8 cellular contexts compared by ENCODE assay signal in the genomic region with DNA sequence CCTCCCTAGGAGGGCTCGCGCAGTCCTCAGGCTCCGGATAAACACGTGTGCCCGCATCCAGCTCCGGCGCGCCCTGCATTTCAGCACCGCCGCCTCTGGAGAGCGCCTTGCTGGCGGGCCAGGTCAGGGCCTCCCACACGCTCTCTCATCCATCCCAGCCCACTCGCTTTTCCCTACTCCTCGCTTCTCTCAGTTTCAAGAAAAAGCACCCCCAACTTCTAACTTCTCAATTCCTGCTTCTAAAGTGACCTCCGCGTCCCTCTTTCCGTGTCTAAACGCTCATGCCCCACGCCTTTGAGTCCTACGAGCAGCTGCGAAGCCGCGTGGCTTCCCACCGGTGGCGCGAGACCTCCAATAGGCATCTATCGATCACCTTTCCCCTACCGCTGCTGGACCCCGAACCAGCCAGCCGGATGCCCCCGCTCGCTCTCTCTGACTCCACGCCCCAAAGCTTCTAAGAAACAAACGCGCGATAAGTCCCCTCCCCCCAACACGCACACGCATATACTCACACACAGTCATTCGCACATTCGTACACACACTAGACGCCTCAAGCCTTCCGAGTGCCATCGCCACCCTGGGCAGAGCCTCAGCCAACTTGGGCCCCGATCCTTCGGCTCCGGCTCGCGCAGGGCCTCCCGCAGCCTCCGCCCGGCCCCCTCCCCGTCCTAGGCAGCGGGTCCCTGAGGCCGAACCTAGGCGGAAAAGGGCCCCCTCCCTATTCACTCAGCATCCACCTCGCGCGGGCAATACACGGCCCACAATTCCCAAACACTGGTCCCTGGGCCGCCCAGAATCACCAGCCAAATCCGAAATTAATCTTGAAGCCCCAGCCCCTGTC. TPM values are rescaled to one million over a fixed set of nuclear protein-coding genes. Genes with fewer than 3 reads are reported as not detected.
DNase-seq lines count a peak whose midpoint lies in the region; ATAC-seq and TF ChIP-seq lines count a peak whose summit lies in the region.

No MANE protein-coding gene starts in this region.

- H3K9me3 ChIP-seq in WERI-Rb-1 (ENCODE audit: severe bottlenecking): no peaks in the 10 kb centered on the region

- ATAC-seq in GM21390 (IDR thresholded peaks at IDR 0.05; ENCODE audit: unreplicated experiment): no peak

- H3K27ac ChIP-seq in WERI-Rb-1: no peak overlapping the region

- TF ChIP-seq CTCF in AG10803 (conservative IDR thresholded peaks at IDR 0.05; ENCODE audit: low read length) (no peak), WERI-Rb-1 (IDR thresholded peaks at IDR 0.05; ENCODE audit: low read depth, low read length) (peak; percentile 37; the same call in 1 of the 2 replicates)

- peak; percentile 39 for DNase-seq in AG10803 (ENCODE audit: low read depth)
- DNase-seq in KBM-7: peak; percentile 28
- DNase-seq in WERI-Rb-1: peak; percentile 58
- DNase-seq in dermis blood vessel endothelial cell: peak; percentile 70
- peak; percentile 95 for DNase-seq in left kidney (ENCODE audit: low read depth, low spot score)
- peak; percentile 55 for DNase-seq in stimulated activated CD4-positive, alpha-beta T cell treated with anti-CD3 and anti-CD28 coated beads, Interleukin-15, amount 100 ng/mL, for 24 hours
- DNase-seq in SKM-1 (lab: John Stamatoyannopoulos, UW; ENCODE audit: unreplicated experiment): no peak

- in situ Hi-C loops in KBM-7 (cut with MboI; ENCODE audit: low pct_unique_long_range_greater_than_20kb, low sequenced_read_pairs): no loop called here

- no peaks in the 10 kb centered on the region for H3K36me3 ChIP-seq in WERI-Rb-1

- H3K27me3 ChIP-seq in WERI-Rb-1 (ENCODE audit: insufficient read depth, low read depth, severe bottlenecking): peaks cover 14% of the 10 kb centered on the region

- no peak overlapping the region; the same call in none of the 2 replicates for H3K4me3 ChIP-seq in AG10803 (ENCODE audit: low read length)
- H3K4me3 ChIP-seq in WERI-Rb-1 (ENCODE audit: low read depth, low read length): peak overlapping the region; percentile 54

RNA-seq across cellular contexts. Expression of a gene that starts 1.1 kb away (rescaled TPM):
- total RNA-seq in dermis blood vessel endothelial cell: 0.28 and 0.68 TPM in 2 replicates

RNA-seq across cellular contexts. Expression of a gene that starts 55.2 kb away (rescaled TPM):
- total RNA-seq in dermis blood vessel endothelial cell: 26.7 and 44.4 TPM in 2 replicates
